18 cellular contexts compared by ENCODE assay signal in genomic region chrX:23964177-23964576, GRCh38. TPM values are rescaled to one million over a fixed set of nuclear protein-coding genes. Genes with fewer than 3 reads are reported as not detected.
DNase-seq lines count a peak whose midpoint lies in the region; ATAC-seq, FAIRE-seq and TF ChIP-seq lines count a peak whose summit lies in the region.
"Had no signal": no experiment of that assay in that cellular context is flagged by ENCODE, and none has a peak within 500 bp of the region (broad histone marks: within the 10 kb centered on the region; RNA-seq: fewer than 3 reads in every experiment).

No MANE protein-coding gene starts in this region.

- H3K27me3 Mint-ChIP-seq in astrocyte (ENCODE audit: low read depth, unreplicated experiment) (no peaks in the 10 kb centered on the region), nephron progenitor cell (ENCODE audit: low read depth, poor library complexity) (peaks cover 3% of the 10 kb centered on the region), type B pancreatic cell (no peaks in the 10 kb centered on the region)

- no peak overlapping the region for H3K9ac ChIP-seq in astrocyte (ENCODE audit: low read length)

- POLR2A ChIA-PET in HEK293T (lab: Yijun Ruan, JAX): no interaction called here

- H3K4me3 Mint-ChIP-seq in astrocyte (ENCODE audit: unreplicated experiment): no peak overlapping the region
- H3K4me3 Mint-ChIP-seq in nephron progenitor cell: no peak overlapping the region
- no peak overlapping the region for H3K4me3 Mint-ChIP-seq in type B pancreatic cell
- H3K4me3 Mint-ChIP-seq: CD14-positive monocyte; CD8-positive, alpha-beta T cell; IgD-negative memory B cell had no signal

- TF ChIP-seq CTCF in astrocyte (IDR thresholded peaks at IDR 0.05; ENCODE audit: insufficient read depth, low read depth, low read length): no peak
- TF ChIP-seq CTCF in nephron progenitor cell (IDR thresholded peaks at IDR 0.05): no peak
- no peak for TF ChIP-seq CTCF in type B pancreatic cell (conservative IDR thresholded peaks at IDR 0.05)

- no peak for ATAC-seq in GM21723 (IDR thresholded peaks at IDR 0.05; ENCODE audit: unreplicated experiment)
- ATAC-seq: CD8-positive, alpha-beta T cell had no signal

- CTCF ChIA-PET in HEK293T (lab: Yijun Ruan, JAX): no interaction called here

- no peaks in the 10 kb centered on the region for H3K4me1 ChIP-seq in astrocyte (ENCODE audit: insufficient read depth, low read length)

- H3K79me2 ChIP-seq in astrocyte (ENCODE audit: insufficient read depth, low read length): no peaks in the 10 kb centered on the region

- H3K9me3 Mint-ChIP-seq in astrocyte (ENCODE audit: unreplicated experiment) (no peaks in the 10 kb centered on the region), nephron progenitor cell (peaks cover 32% of the 10 kb centered on the region), type B pancreatic cell (peaks cover 4% of the 10 kb centered on the region)
- H3K9me3 Mint-ChIP-seq: CD8-positive, alpha-beta T cell had no signal

- no peak overlapping the region for H3K27ac ChIP-seq in astrocyte (ENCODE audit: low read depth, low read length)

- H3K36me3 Mint-ChIP-seq in astrocyte (ENCODE audit: low read depth, unreplicated experiment) (no peaks in the 10 kb centered on the region), nephron progenitor cell (ENCODE audit: low read depth) (no peaks in the 10 kb centered on the region), type B pancreatic cell (no peaks in the 10 kb centered on the region)
- H3K36me3 Mint-ChIP-seq: CD14-positive monocyte; CD8-positive, alpha-beta T cell had no signal

- no peak overlapping the region for H3K4me3 ChIP-seq in astrocyte (ENCODE audit: insufficient read depth, low read depth, low read length)

- peak; percentile 39 for FAIRE-seq in astrocyte (lab: Jason Lieb, UNC)
- FAIRE-seq: D721Med, GM19239 had no signal

- H3K27me3 ChIP-seq in astrocyte (ENCODE audit: insufficient read depth, low read length): no peaks in the 10 kb centered on the region

- H3K4me2 ChIP-seq in astrocyte (ENCODE audit: low read length): no peak overlapping the region

- H3K36me3 ChIP-seq in astrocyte (ENCODE audit: insufficient read depth, low read length): no peaks in the 10 kb centered on the region

- H4K20me1 ChIP-seq in astrocyte (ENCODE audit: insufficient read depth, low read length): no peaks in the 10 kb centered on the region

- no peak for DNase-seq in HEK293T (ENCODE audit: extremely low spot score)
- DNase-seq in astrocyte (ENCODE audit: low read depth): no peak
- no peak for DNase-seq in nephron progenitor cell
- no peak for DNase-seq in type B pancreatic cell (ENCODE audit: extremely low spot score, unreplicated experiment)
- DNase-seq in stimulated activated CD4-positive, alpha-beta T cell treated with anti-CD3 and anti-CD28 coated beads, Interleukin-1b, Interleukin-23, amount 100 ng/mL, for 48 hours: no peak
- no peak for DNase-seq in activated CD4-positive, alpha-beta T cell treated with anti-CD3 and anti-CD28 coated beads, Interleukin-2, amount 50 U/mL, for 1 hour
- DNase-seq: CD8-positive, alpha-beta T cell; COR-L47; DND-41; GF-D8; HCEC 1CT had no signal

- H3K4me1 Mint-ChIP-seq in astrocyte (ENCODE audit: low read depth, unreplicated experiment) (no peaks in the 10 kb centered on the region), nephron progenitor cell (peaks cover 28% of the 10 kb centered on the region), type B pancreatic cell (ENCODE audit: unreplicated experiment) (peaks cover 8% of the 10 kb centered on the region)
- H3K4me1 Mint-ChIP-seq: IgD-negative memory B cell had no signal

- H2AFZ ChIP-seq in astrocyte (ENCODE audit: low read depth, low read length): no peak overlapping the region

- H3K27ac Mint-ChIP-seq in astrocyte (ENCODE audit: unreplicated experiment) (no peak overlapping the region), nephron progenitor cell (peak overlapping the region; percentile 69), type B pancreatic cell (peak overlapping the region; percentile 34)
- H3K27ac Mint-ChIP-seq: CD8-positive, alpha-beta T cell; IgD-negative memory B cell had no signal

- H3K9me3 ChIP-seq in astrocyte (ENCODE audit: insufficient read depth, low read depth, low read length): no peaks in the 10 kb centered on the region

TF ChIP-seq in HEK293T, 16 proteins besides CTCF, POLR2A, EP300 and RAD21:
- TF ChIP-seq ARNT (IDR thresholded peaks at IDR 0.05) (no peak), CTBP1 (IDR thresholded peaks at IDR 0.05; ENCODE audit: borderline replicate concordance) (no peak), PKNOX1 (IDR thresholded peaks at IDR 0.05) (peak; percentile 51; the same call in 1 of the 2 replicates), FOXA1 (IDR thresholded peaks at IDR 0.05) (no peak)

RNA-seq across cellular contexts. Expression of gene CXorf58, which starts 56.4 kb away (rescaled TPM):
- total RNA-seq in astrocyte (not detected in 2 replicates), type B pancreatic cell (ENCODE audit: low replicate concordance) (0.40 TPM in 1 of 2 replicates, not detected in the other)
- total RNA-seq: A673; CD8-positive, alpha-beta T cell; HT1080 had no signal

RNA-seq across cellular contexts. Expression of gene APOO, which starts 56.4 kb away (rescaled TPM):
- 26.5 and 34.6 TPM in 2 replicates for total RNA-seq in astrocyte
- 45.8 and 78.2 TPM in 2 replicates for total RNA-seq in type B pancreatic cell (ENCODE audit: low replicate concordance)
